16 cellular contexts compared by ENCODE assay signal in the genomic region with DNA sequence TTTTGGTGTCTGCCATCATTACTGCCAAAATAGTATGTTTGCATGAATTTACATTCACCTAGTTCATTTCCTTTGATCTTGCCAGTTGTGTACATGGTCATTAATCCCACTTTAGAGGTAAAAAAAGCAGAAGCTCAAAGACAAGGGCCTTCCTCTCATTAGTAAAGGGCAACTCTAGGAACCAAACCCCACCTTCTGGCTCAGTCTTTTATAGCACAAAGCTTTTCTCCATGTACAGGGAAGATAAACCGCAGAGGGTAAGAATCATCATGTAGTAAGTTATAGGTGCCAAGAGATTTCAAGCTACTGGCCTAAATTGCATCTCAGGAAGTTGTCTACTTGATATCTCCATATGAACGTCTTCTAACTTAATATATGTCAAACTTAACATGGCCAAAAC. TPM values are rescaled to one million over a fixed set of nuclear protein-coding genes. Genes with fewer than 3 reads are reported as not detected.
DNase-seq lines count a peak whose midpoint lies in the region; ATAC-seq and TF ChIP-seq lines count a peak whose summit lies in the region.
"Had no signal": no experiment of that assay in that cellular context is flagged by ENCODE, and none has a peak within 500 bp of the region (broad histone marks: within the 10 kb centered on the region; RNA-seq: fewer than 3 reads in every experiment).

No MANE protein-coding gene starts in this region.

- no peaks in the 10 kb centered on the region for H4K20me1 ChIP-seq in OCI-LY3 (ENCODE audit: insufficient read depth, low read length)

- no peak for ATAC-seq in activated CD4-positive, CD25-positive, alpha-beta regulatory T cell treated with anti-CD3 and anti-CD28 coated beads, Interleukin-2, amount 50 U/mL, for 24 hours
- ATAC-seq in HG02571 (IDR thresholded peaks at IDR 0.05; ENCODE audit: unreplicated experiment) (no peak), HG02798 (IDR thresholded peaks at IDR 0.05; ENCODE audit: poor library complexity, unreplicated experiment) (no peak)
- ATAC-seq: activated T-cell treated with anti-CD3 and anti-CD28 coated beads, Interleukin-2, amount 50 U/mL, for 4 hours; esophagus mucosa; psoas muscle had no signal

- no peak overlapping the region for H3K27ac ChIP-seq in OCI-LY3 (ENCODE audit: low read length)
- H3K27ac ChIP-seq: brain microvascular endothelial cell, C4-2B, psoas muscle, transverse colon had no signal

- DNase-seq in AG04449 (ENCODE audit: low read depth, low spot score): no peak
- peak; percentile 12 for DNase-seq in GM12865 (ENCODE audit: low read depth)
- DNase-seq in fibroblast of gingiva (ENCODE audit: low read depth): peak; percentile 6
- DNase-seq in progenitor cell of endocrine pancreas (ENCODE audit: low spot score, unreplicated experiment): no peak
- DNase-seq: activated T-cell treated with anti-CD3 and anti-CD28 coated beads, Interleukin-2, amount 50 U/mL, for 4 hours; brain microvascular endothelial cell; NCI-H226; psoas muscle; transverse colon had no signal

- peak; percentile 24 for TF ChIP-seq CTCF in AG04449 (IDR thresholded peaks at IDR 0.05; ENCODE audit: insufficient read depth, low read length, missing control alignments)
- TF ChIP-seq CTCF in GM12865 (IDR thresholded peaks at IDR 0.05; ENCODE audit: insufficient read depth, low read depth, low read length, missing control alignments): no peak
- peak; percentile 49 for TF ChIP-seq CTCF in OCI-LY3 (IDR thresholded peaks at IDR 0.05; ENCODE audit: low read depth, low read length)
- TF ChIP-seq CTCF in progenitor cell of endocrine pancreas (IDR thresholded peaks at IDR 0.05; ENCODE audit: unreplicated experiment): no peak

- H3K9me3 ChIP-seq in OCI-LY3 (ENCODE audit: insufficient read depth, low read length): no peaks in the 10 kb centered on the region
- H3K9me3 ChIP-seq: psoas muscle had no signal

- H2AFZ ChIP-seq in OCI-LY3 (ENCODE audit: low read depth, low read length): no peak overlapping the region

- H3K4me3 ChIP-seq in AG04449 (ENCODE audit: low read depth, low read length) (no peak overlapping the region), GM12865 (ENCODE audit: low read depth, low read length) (no peak overlapping the region), OCI-LY3 (ENCODE audit: low read length) (no peak overlapping the region)
- H3K4me3 ChIP-seq: psoas muscle, transverse colon had no signal

- no peak overlapping the region for H3K9ac ChIP-seq in OCI-LY3 (ENCODE audit: low read length)

- H3K4me3 Mint-ChIP-seq in progenitor cell of endocrine pancreas (ENCODE audit: low read depth): no peak overlapping the region
- H3K4me3 Mint-ChIP-seq: activated T-cell treated with anti-CD3 and anti-CD28 coated beads, Interleukin-2, amount 50 U/mL, for 4 hours; T-helper 2 cell treated with Interferon-gamma antibody and Interleukin-4, amounts not matched to agents 5 μg/mL and 100 μg/mL, for 36 hours had no signal

- no peaks in the 10 kb centered on the region for H3K4me1 Mint-ChIP-seq in progenitor cell of endocrine pancreas (ENCODE audit: low read depth)

- no peaks in the 10 kb centered on the region for H3K79me2 ChIP-seq in OCI-LY3 (ENCODE audit: low read length)

- H3K9me3 Mint-ChIP-seq in progenitor cell of endocrine pancreas (ENCODE audit: low read depth): peaks cover 8% of the 10 kb centered on the region

- no peaks in the 10 kb centered on the region for H3K4me1 ChIP-seq in OCI-LY3 (ENCODE audit: low read length)
- H3K4me1 ChIP-seq: psoas muscle, transverse colon had no signal

- H3K36me3 ChIP-seq in OCI-LY3 (replicated peaks; ENCODE audit: low read depth, low read length): peaks cover 24% of the 10 kb centered on the region

- no peak overlapping the region for H3K27ac Mint-ChIP-seq in progenitor cell of endocrine pancreas
- H3K27ac Mint-ChIP-seq: T-helper 2 cell treated with Interferon-gamma antibody and Interleukin-4, amounts not matched to agents 5 μg/mL and 100 μg/mL, for 36 hours had no signal

- CTCF ChIA-PET in AG04449 (lab: Yijun Ruan, JAX): interaction anchor here (0.6 to 1.6 kb wide), 7 partner anchors 9 to 278 kb away, joined by 3 to 5 read pairs (median 3); no protein-coding TSS in a partner anchor

- no peaks in the 10 kb centered on the region for H3K27me3 Mint-ChIP-seq in progenitor cell of endocrine pancreas

- H3K4me2 ChIP-seq in OCI-LY3 (ENCODE audit: low read length): no peak overlapping the region

- POLR2A ChIA-PET in AG04449 (lab: Yijun Ruan, JAX): no interaction called here

- no peaks in the 10 kb centered on the region for H3K27me3 ChIP-seq in OCI-LY3 (ENCODE audit: low read depth, low read length)
- H3K27me3 ChIP-seq: brain microvascular endothelial cell, transverse colon had no signal

- H3K36me3 Mint-ChIP-seq in progenitor cell of endocrine pancreas (ENCODE audit: insufficient read depth): peaks cover 25% of the 10 kb centered on the region

RNA-seq across cellular contexts. Expression of a gene that starts 19.3 kb away (rescaled TPM):
- total RNA-seq in progenitor cell of endocrine pancreas: 101 and 103 TPM in 2 replicates

RNA-seq across cellular contexts. Expression of a gene that starts 20.4 kb away (rescaled TPM):
- total RNA-seq in progenitor cell of endocrine pancreas: 14.0 and 19.4 TPM in 2 replicates

RNA-seq across cellular contexts. Expression of a gene that starts 36.2 kb away (rescaled TPM):
- not detected in 2 replicates for total RNA-seq in progenitor cell of endocrine pancreas
- total RNA-seq: activated T-cell treated with anti-CD3 and anti-CD28 coated beads, Interleukin-2, amount 50 U/mL, for 4 hours; esophagus mucosa; psoas muscle had no signal

RNA-seq across cellular contexts. Expression of a gene that starts 58.8 kb away (rescaled TPM):
- 0.38 and 0.40 TPM in 2 replicates for total RNA-seq in progenitor cell of endocrine pancreas
- total RNA-seq: activated T-cell treated with anti-CD3 and anti-CD28 coated beads, Interleukin-2, amount 50 U/mL, for 4 hours had no signal

Comparison
In these comparisons a context has a peak if more than half of its experiments do, and no peak if none do; other contexts are left out.
1. DNase-seq: peak in GM12865 (single experiment) and fibroblast of gingiva (single experiment); none in AG04449 (single experiment) and progenitor cell of endocrine pancreas (single experiment).
2. CTCF ChIP-seq: peak in AG04449 (single experiment) and OCI-LY3 (single experiment); none in GM12865 (single experiment) and progenitor cell of endocrine pancreas (single experiment).